ENCODE assay signal across 15 cellular contexts in genomic region chr13:32821149-32821688, GRCh38.
A peak's percentile ranks its signal among the peaks of the same experiment; 100 is the strongest.
DNase-seq lines count a peak whose midpoint lies in the region; ATAC-seq and TF ChIP-seq lines count a peak whose summit lies in the region.
"Had no signal": no experiment of that assay in that cellular context is flagged by ENCODE, and none has a peak within 500 bp of the region (broad histone marks: within the 10 kb centered on the region; RNA-seq: fewer than 3 reads in every experiment).

No MANE protein-coding gene starts in this region.

- no peaks in the 10 kb centered on the region for H3K27me3 Mint-ChIP-seq in MCF 10A (ENCODE audit: insufficient read depth, unreplicated experiment)
- peaks cover 8% of the 10 kb centered on the region for H3K27me3 Mint-ChIP-seq in nephron progenitor cell (ENCODE audit: low read depth, poor library complexity)
- H3K27me3 Mint-ChIP-seq in activated T-helper 1 cell treated with anti-CD3 and anti-CD28 coated beads, Interleukin-12 subunit alpha, Interleukin-12 subunit beta, Interleukin-2, Interleukin-4 antibody, amounts not matched to agents 30 ng/mL and 10 ng/mL and 1 ng/mL, durations not matched to agents 14 hours and 24 hours and 36 hours (ENCODE audit: insufficient read depth) = no peaks in the 10 kb centered on the region

- ATAC-seq in sciatic nerve = peak; percentile 15
- ATAC-seq: A549 had no signal

- H3K27ac Mint-ChIP-seq in MCF 10A (ENCODE audit: low read depth, unreplicated experiment) = no peak overlapping the region
- H3K27ac Mint-ChIP-seq in nephron progenitor cell = peak overlapping the region; percentile 40
- H3K27ac Mint-ChIP-seq in activated T-helper 1 cell treated with anti-CD3 and anti-CD28 coated beads, Interleukin-12 subunit alpha, Interleukin-12 subunit beta, Interleukin-2, Interleukin-4 antibody, amounts not matched to agents 30 ng/mL and 10 ng/mL and 1 ng/mL, durations not matched to agents 14 hours and 24 hours and 36 hours = no peak overlapping the region
- H3K27ac Mint-ChIP-seq: CD4-positive, alpha-beta T cell had no signal

- BruUV-seq in mammary epithelial cell (replicated peaks; lab: Mats Ljungman, UMichigan) (no TSS peak), MCF 10A (replicated peaks; lab: Mats Ljungman, UMichigan) (no TSS peak)

- H3K4me2 ChIP-seq in mammary epithelial cell (ENCODE audit: insufficient read depth, low read depth, low read length) = no peak overlapping the region
- H3K4me2 ChIP-seq in Karpas-422 (ENCODE audit: low read depth, low read length, poor library complexity, severe bottlenecking) = no peak overlapping the region
- H3K4me2 ChIP-seq: A549 had no signal

- H3K36me3 Mint-ChIP-seq in MCF 10A (ENCODE audit: insufficient read depth, unreplicated experiment) (no peaks in the 10 kb centered on the region), nephron progenitor cell (ENCODE audit: low read depth) (no peaks in the 10 kb centered on the region)
- no peaks in the 10 kb centered on the region for H3K36me3 Mint-ChIP-seq in activated T-helper 1 cell treated with anti-CD3 and anti-CD28 coated beads, Interleukin-12 subunit alpha, Interleukin-12 subunit beta, Interleukin-2, Interleukin-4 antibody, amounts not matched to agents 30 ng/mL and 10 ng/mL and 1 ng/mL, durations not matched to agents 14 hours and 24 hours and 36 hours (ENCODE audit: low read depth)

- no peaks in the 10 kb centered on the region for H3K9me2 ChIP-seq in Karpas-422 (replicated peaks; ENCODE audit: insufficient read depth, low read length)

- no peaks in the 10 kb centered on the region for H4K20me1 ChIP-seq in mammary epithelial cell (ENCODE audit: insufficient read depth, low read length)
- no peaks in the 10 kb centered on the region for H4K20me1 ChIP-seq in Karpas-422 (ENCODE audit: insufficient read depth, low read depth, low read length)

- H3K9ac ChIP-seq in mammary epithelial cell (ENCODE audit: insufficient read depth, low read length) (no peak overlapping the region), Karpas-422 (ENCODE audit: low read length) (no peak overlapping the region)

- no peak overlapping the region for H3K27ac ChIP-seq in mammary epithelial cell (ENCODE audit: insufficient read depth, low read depth, low read length)
- no peak overlapping the region for H3K27ac ChIP-seq in Karpas-422 (ENCODE audit: low read length)
- H3K27ac ChIP-seq: 22Rv1, A549, C4-2B had no signal

- H3K9me3 Mint-ChIP-seq in MCF 10A (ENCODE audit: unreplicated experiment) (no peaks in the 10 kb centered on the region), nephron progenitor cell (peaks cover 13% of the 10 kb centered on the region)
- peaks cover 6% of the 10 kb centered on the region for H3K9me3 Mint-ChIP-seq in activated T-helper 1 cell treated with anti-CD3 and anti-CD28 coated beads, Interleukin-12 subunit alpha, Interleukin-12 subunit beta, Interleukin-2, Interleukin-4 antibody, amounts not matched to agents 30 ng/mL and 10 ng/mL and 1 ng/mL, durations not matched to agents 14 hours and 24 hours and 36 hours

- H3K36me3 ChIP-seq in mammary epithelial cell (ENCODE audit: insufficient read depth, low read length) (no peaks in the 10 kb centered on the region), Karpas-422 (ENCODE audit: insufficient read depth, low read length) (no peaks in the 10 kb centered on the region)
- H3K36me3 ChIP-seq: HAP-1 had no signal

- intact Hi-C loops in mammary epithelial cell (cut with micrococcal nuclease) = no loop called here
- intact Hi-C loops in MCF 10A (cut with micrococcal nuclease) = no loop called here
- intact Hi-C loops in sciatic nerve (cut with DNase I) = no loop called here
- intact Hi-C loops in activated T-helper 1 cell treated with anti-CD3 and anti-CD28 coated beads, Interleukin-12 subunit alpha, Interleukin-12 subunit beta, Interleukin-2, Interleukin-4 antibody, amounts not matched to agents 30 ng/mL and 10 ng/mL and 1 ng/mL, durations not matched to agents 14 hours and 24 hours and 36 hours (cut with micrococcal nuclease) = no loop called here

- POLR2A ChIA-PET in MCF 10A (lab: Yijun Ruan, JAX) = interaction anchor here (0.5 to 0.6 kb wide), 2 partner anchors 170 to 241 kb away, joined by 3 read pairs; no protein-coding TSS in a partner anchor

- in situ Hi-C loops in mammary epithelial cell (cut with MboI; ENCODE audit: low sequenced_read_pairs in 2 of 2) = no loop called here

- no peak for DNase-seq in mammary epithelial cell
- DNase-seq in MCF 10A (ENCODE audit: unreplicated experiment) = no peak
- DNase-seq in nephron progenitor cell = no peak
- no peak for DNase-seq in sciatic nerve (ENCODE audit: low spot score)
- DNase-seq in activated T-helper 1 cell treated with anti-CD3 and anti-CD28 coated beads, Interleukin-12 subunit alpha, Interleukin-12 subunit beta, Interleukin-2, Interleukin-4 antibody, amounts not matched to agents 30 ng/mL and 10 ng/mL and 1 ng/mL, durations not matched to agents 14 hours and 24 hours and 36 hours (ENCODE audit: low spot score) = no peak
- DNase-seq in RKO (ENCODE audit: low spot score) = no peak
- DNase-seq in Karpas-422 = no peak
- no peak for DNase-seq in globus pallidus (ENCODE audit: low spot score)
- DNase-seq: AML-193; Caco-2; CD4-positive, alpha-beta T cell had no signal

- no peak overlapping the region for H3K4me3 ChIP-seq in mammary epithelial cell (replicated peaks in 1 of 3; ENCODE audit: insufficient read depth in 1 of 3, low read depth in 2 of 3, low read length in 3 of 3)
- H3K4me3 ChIP-seq in Karpas-422 (ENCODE audit: low read length) = no peak overlapping the region
- H3K4me3 ChIP-seq: A549, HAP-1 had no signal

- H3K4me1 Mint-ChIP-seq in MCF 10A (ENCODE audit: insufficient read depth, unreplicated experiment) (peaks cover 13% of the 10 kb centered on the region), nephron progenitor cell (peaks cover 5% of the 10 kb centered on the region)
- no peaks in the 10 kb centered on the region for H3K4me1 Mint-ChIP-seq in activated T-helper 1 cell treated with anti-CD3 and anti-CD28 coated beads, Interleukin-12 subunit alpha, Interleukin-12 subunit beta, Interleukin-2, Interleukin-4 antibody, amounts not matched to agents 30 ng/mL and 10 ng/mL and 1 ng/mL, durations not matched to agents 14 hours and 24 hours and 36 hours (ENCODE audit: low read depth)

- dilution Hi-C loops in mammary epithelial cell (cut with HindIII; ENCODE audit: low sequenced_read_pairs) = loop anchor here (5.0 kb wide), 1 partner anchor 81 kb away; no protein-coding TSS in a partner anchor

- H3K9me3 ChIP-seq in mammary epithelial cell (replicated peaks; ENCODE audit: insufficient read depth, low read length) = no peaks in the 10 kb centered on the region
- H3K9me3 ChIP-seq in Karpas-422 (ENCODE audit: low read length) = no peaks in the 10 kb centered on the region
- H3K9me3 ChIP-seq: A549, HAP-1 had no signal

- 28% methylated on average over 14 of the region's 14 CpGs for WGBS in mammary epithelial cell (ENCODE audit: low coverage, missing lambda C conversion rate)

- TF ChIP-seq CTCF in mammary epithelial cell (conservative IDR thresholded peaks at IDR 0.05 in 1 of 2, IDR thresholded peaks at IDR 0.05 in 1 of 2; ENCODE audit: extremely low read depth in 1 of 2, insufficient read depth in 1 of 2, low read depth in 1 of 2, low read length in 2 of 2) = no peak
- no peak for TF ChIP-seq CTCF in MCF 10A (IDR thresholded peaks at IDR 0.05; ENCODE audit: unreplicated experiment)
- no peak for TF ChIP-seq CTCF in nephron progenitor cell (IDR thresholded peaks at IDR 0.05)

- no peaks in the 10 kb centered on the region for H3K79me2 ChIP-seq in mammary epithelial cell (ENCODE audit: insufficient read depth, low read length)
- H3K79me2 ChIP-seq in Karpas-422 (ENCODE audit: low read length) = no peaks in the 10 kb centered on the region

- H3K27me3 ChIP-seq in mammary epithelial cell (ENCODE audit: insufficient read depth, low read length) = peaks cover 3% of the 10 kb centered on the region
- no peaks in the 10 kb centered on the region for H3K27me3 ChIP-seq in Karpas-422 (ENCODE audit: low read length)

- H3K4me1 ChIP-seq in mammary epithelial cell (ENCODE audit: insufficient read depth, low read length) (peaks cover 6% of the 10 kb centered on the region), Karpas-422 (ENCODE audit: low read length) (no peaks in the 10 kb centered on the region)
- H3K4me1 ChIP-seq: HAP-1 had no signal

- CTCF ChIA-PET in mammary epithelial cell (lab: Charles Lee; ENCODE audit: low non-redundant PET) = no interaction called here
- CTCF ChIA-PET in MCF 10A (lab: Yijun Ruan, JAX) = no interaction called here

- H3K4me3 Mint-ChIP-seq in MCF 10A (ENCODE audit: unreplicated experiment) (no peak overlapping the region), nephron progenitor cell (no peak overlapping the region)
- H3K4me3 Mint-ChIP-seq in activated T-helper 1 cell treated with anti-CD3 and anti-CD28 coated beads, Interleukin-12 subunit alpha, Interleukin-12 subunit beta, Interleukin-2, Interleukin-4 antibody, amounts not matched to agents 30 ng/mL and 10 ng/mL and 1 ng/mL, durations not matched to agents 14 hours and 24 hours and 36 hours = no peak overlapping the region
- H3K4me3 Mint-ChIP-seq: CD4-positive, alpha-beta T cell had no signal

- H2AFZ ChIP-seq in mammary epithelial cell (ENCODE audit: low read depth, low read length) (peak overlapping the region; percentile 58), Karpas-422 (ENCODE audit: low read length) (no peak overlapping the region)
